ENCODE assay signal across 10 cellular contexts in genomic region chr3:23161896-23162570, GRCh38. TPM values are rescaled to one million over a fixed set of nuclear protein-coding genes. Genes with fewer than 3 reads are reported as not detected.
DNase-seq lines count a peak whose midpoint lies in the region; ATAC-seq and TF ChIP-seq lines count a peak whose summit lies in the region.
"Had no signal": no experiment of that assay in that cellular context is flagged by ENCODE, and none has a peak within 500 bp of the region (broad histone marks: within the 10 kb centered on the region; RNA-seq: fewer than 3 reads in every experiment).

No MANE protein-coding gene starts in this region.

- DNase-seq in GM13976 (ENCODE audit: low spot score) (peak; percentile 27), choroid plexus epithelial cell (ENCODE audit: low read depth) (peak; percentile 62), T-helper 1 cell (no peak), HK-2 (ENCODE audit: unreplicated experiment) (no peak)
- no peak for DNase-seq in activated T-helper 2 cell treated with anti-CD3 and anti-CD28 coated beads, Interferon-gamma antibody, Interleukin-2, Interleukin-4, amounts not matched to agents 10 μg/mL and 5 μg/mL and 100 μg/mL, durations not matched to agents 14 hours and 24 hours and 36 hours (ENCODE audit: low spot score)
- DNase-seq in activated T-cell treated with anti-CD3 and anti-CD28 coated beads, Interleukin-2, amount 50 U/mL, for 4 hours: no peak
- DNase-seq: NCI-H1694 treated with DMSO at 0.1 percent for 48 hours had no signal

- no peaks in the 10 kb centered on the region for H3K36me3 Mint-ChIP-seq in activated T-helper 2 cell treated with anti-CD3 and anti-CD28 coated beads, Interferon-gamma antibody, Interleukin-2, Interleukin-4, amounts not matched to agents 10 μg/mL and 5 μg/mL and 100 μg/mL, durations not matched to agents 14 hours and 24 hours and 36 hours (ENCODE audit: low read depth)
- no peaks in the 10 kb centered on the region for H3K36me3 Mint-ChIP-seq in activated T-cell treated with anti-CD3 and anti-CD28 coated beads, Interleukin-2, amount 50 U/mL, for 4 hours (ENCODE audit: insufficient read depth)

- no peak overlapping the region for H3K4me3 ChIP-seq in choroid plexus epithelial cell (ENCODE audit: low read depth, low read length)
- H3K4me3 ChIP-seq: skin epidermis had no signal

- TF ChIP-seq CTCF in GM13976 (IDR thresholded peaks at IDR 0.05; ENCODE audit: borderline replicate concordance, control extremely low read depth, extremely low read depth, insufficient read depth, missing control alignments) (no peak), choroid plexus epithelial cell (conservative IDR thresholded peaks at IDR 0.05; ENCODE audit: low read depth, low read length) (no peak)

- no peaks in the 10 kb centered on the region for H3K9me3 Mint-ChIP-seq in activated T-helper 2 cell treated with anti-CD3 and anti-CD28 coated beads, Interferon-gamma antibody, Interleukin-2, Interleukin-4, amounts not matched to agents 10 μg/mL and 5 μg/mL and 100 μg/mL, durations not matched to agents 14 hours and 24 hours and 36 hours
- no peaks in the 10 kb centered on the region for H3K9me3 Mint-ChIP-seq in activated T-cell treated with anti-CD3 and anti-CD28 coated beads, Interleukin-2, amount 50 U/mL, for 4 hours

- intact Hi-C loops in activated T-helper 2 cell treated with anti-CD3 and anti-CD28 coated beads, Interferon-gamma antibody, Interleukin-2, Interleukin-4, amounts not matched to agents 10 μg/mL and 5 μg/mL and 100 μg/mL, durations not matched to agents 14 hours and 24 hours and 36 hours (cut with micrococcal nuclease): no loop called here

- H3K27ac Mint-ChIP-seq in activated T-helper 2 cell treated with anti-CD3 and anti-CD28 coated beads, Interferon-gamma antibody, Interleukin-2, Interleukin-4, amounts not matched to agents 10 μg/mL and 5 μg/mL and 100 μg/mL, durations not matched to agents 14 hours and 24 hours and 36 hours: no peak overlapping the region

- ATAC-seq in GM21423 (IDR thresholded peaks at IDR 0.05; ENCODE audit: unreplicated experiment) (peak; percentile 43), HG03159 (IDR thresholded peaks at IDR 0.05; ENCODE audit: unreplicated experiment) (peak; percentile 48)
- ATAC-seq in activated T-cell treated with anti-CD3 and anti-CD28 coated beads, Interleukin-2, amount 50 U/mL, for 4 hours: no peak

- H3K27me3 Mint-ChIP-seq in activated T-helper 2 cell treated with anti-CD3 and anti-CD28 coated beads, Interferon-gamma antibody, Interleukin-2, Interleukin-4, amounts not matched to agents 10 μg/mL and 5 μg/mL and 100 μg/mL, durations not matched to agents 14 hours and 24 hours and 36 hours (ENCODE audit: low read depth): no peaks in the 10 kb centered on the region
- no peaks in the 10 kb centered on the region for H3K27me3 Mint-ChIP-seq in activated T-cell treated with anti-CD3 and anti-CD28 coated beads, Interleukin-2, amount 50 U/mL, for 4 hours (ENCODE audit: low read depth)

- H3K4me1 Mint-ChIP-seq in activated T-helper 2 cell treated with anti-CD3 and anti-CD28 coated beads, Interferon-gamma antibody, Interleukin-2, Interleukin-4, amounts not matched to agents 10 μg/mL and 5 μg/mL and 100 μg/mL, durations not matched to agents 14 hours and 24 hours and 36 hours (ENCODE audit: low read depth): no peaks in the 10 kb centered on the region
- peaks cover 3% of the 10 kb centered on the region for H3K4me1 Mint-ChIP-seq in activated T-cell treated with anti-CD3 and anti-CD28 coated beads, Interleukin-2, amount 50 U/mL, for 4 hours (ENCODE audit: low read depth)

- in situ Hi-C loops in GM13976 (cut with MboI; ENCODE audit: low sequenced_read_pairs, unreplicated experiment): no loop called here

- H3K4me3 Mint-ChIP-seq in activated T-helper 2 cell treated with anti-CD3 and anti-CD28 coated beads, Interferon-gamma antibody, Interleukin-2, Interleukin-4, amounts not matched to agents 10 μg/mL and 5 μg/mL and 100 μg/mL, durations not matched to agents 14 hours and 24 hours and 36 hours (ENCODE audit: low read depth): no peak overlapping the region
- H3K4me3 Mint-ChIP-seq in activated T-cell treated with anti-CD3 and anti-CD28 coated beads, Interleukin-2, amount 50 U/mL, for 4 hours: no peak overlapping the region

RNA-seq across cellular contexts. Expression of gene UBE2E2, which starts 41.1 kb away (rescaled TPM):
- 6.3 and 7.5 TPM in 2 replicates for total RNA-seq in activated T-helper 2 cell treated with anti-CD3 and anti-CD28 coated beads, Interferon-gamma antibody, Interleukin-2, Interleukin-4, amounts not matched to agents 10 μg/mL and 5 μg/mL and 100 μg/mL, durations not matched to agents 14 hours and 24 hours and 36 hours
- 10 to 100 TPM in 2 of 3 donors, 1 to 10 TPM in 1; 8.7 to 11.5 (median 10.4) TPM for total RNA-seq in activated T-cell treated with anti-CD3 and anti-CD28 coated beads, Interleukin-2, amount 50 U/mL, for 4 hours

Comparison
In these comparisons a context has a peak if more than half of its experiments do, and no peak if none do; other contexts are left out.
1. DNase-seq: peak in GM13976 (single experiment) and choroid plexus epithelial cell (single experiment); none in T-helper 1 cell (0 of 5), activated T-helper 2 cell treated with anti-CD3 and anti-CD28 coated beads, Interferon-gamma antibody, Interleukin-2, Interleukin-4, amounts not matched to agents 10 μg/mL and 5 μg/mL and 100 μg/mL, durations not matched to agents 14 hours and 24 hours and 36 hours (single experiment), activated T-cell treated with anti-CD3 and anti-CD28 coated beads, Interleukin-2, amount 50 U/mL, for 4 hours (single experiment) and HK-2 (single experiment).
2. ATAC-seq: peak in GM21423 (single experiment) and HG03159 (single experiment); none in activated T-cell treated with anti-CD3 and anti-CD28 coated beads, Interleukin-2, amount 50 U/mL, for 4 hours (0 of 2).